ENCODE assay signal across 19 cellular contexts in the genomic region with DNA sequence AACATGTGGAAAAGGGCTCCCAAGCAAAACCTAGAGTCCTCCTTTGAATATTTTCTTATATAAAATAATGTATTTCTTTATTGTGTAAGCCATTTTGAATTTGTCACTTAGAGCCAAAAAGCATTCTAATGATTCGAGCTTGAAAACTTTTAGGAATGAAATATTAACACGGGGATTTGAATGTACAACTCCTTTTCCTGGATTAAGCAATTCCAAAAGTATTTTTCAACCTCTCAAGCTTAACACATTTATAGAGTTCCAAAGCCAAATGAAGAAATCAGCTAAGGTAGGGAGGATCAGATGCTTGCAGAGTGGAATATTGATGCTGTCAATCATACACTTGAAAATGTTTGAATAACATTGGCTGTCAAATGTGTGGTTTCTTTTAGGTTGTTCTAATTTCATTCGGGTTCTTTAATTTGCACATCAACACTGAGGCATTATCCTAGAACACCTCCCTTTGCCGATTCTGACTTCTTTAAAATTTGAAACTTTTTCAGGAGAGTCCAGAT.
"Had no signal": no experiment of that assay in that cellular context is flagged by ENCODE, and none has a peak within 500 bp of the region (broad histone marks: within the 10 kb centered on the region; RNA-seq: fewer than 3 reads in every experiment).

No MANE protein-coding gene starts in this region.

- ATAC-seq: sciatic nerve; stimulated activated memory B cell treated with anti-CD40 and anti-IgM and Interleukin-4, amounts not matched to agents 10 μg/mL and 1 μg/mL and 100 μg/mL, for 72 hours had no signal

- H3K9me3 Mint-ChIP-seq: activated CD4-positive, alpha-beta T cell treated with anti-CD3 and anti-CD28 coated beads, Interleukin-2, amount 10 ng/mL, durations not matched to agents 24 days and 14 days; activated CD8-positive, alpha-beta T cell treated with anti-CD3 and anti-CD28 coated beads for 36 hours; activated naive CD4-positive, alpha-beta T cell treated with anti-CD3 and anti-CD28 coated beads for 36 hours; activated T-helper 17 cell treated with anti-CD3 and anti-CD28 coated beads, Interleukin-2, amount 50 U/mL, for 72 hours; neural progenitor cell; stimulated activated memory B cell treated with anti-CD40 and anti-IgM and Interleukin-4, amounts not matched to agents 10 μg/mL and 1 μg/mL and 100 μg/mL, for 72 hours; type B pancreatic cell had no signal

- H3K4me3 Mint-ChIP-seq: activated CD4-positive, alpha-beta T cell treated with anti-CD3 and anti-CD28 coated beads, Interleukin-2, amount 10 ng/mL, durations not matched to agents 24 days and 14 days; activated CD8-positive, alpha-beta T cell treated with anti-CD3 and anti-CD28 coated beads for 36 hours; activated naive CD4-positive, alpha-beta T cell treated with anti-CD3 and anti-CD28 coated beads for 36 hours; activated T-helper 17 cell treated with anti-CD3 and anti-CD28 coated beads, Interleukin-2, amount 50 U/mL, for 72 hours; naive B cell; neural progenitor cell; stimulated activated memory B cell treated with anti-CD40 and anti-IgM and Interleukin-4, amounts not matched to agents 10 μg/mL and 1 μg/mL and 100 μg/mL, for 72 hours; type B pancreatic cell had no signal

- H3K36me3 Mint-ChIP-seq: naive B cell; neural progenitor cell; stimulated activated memory B cell treated with anti-CD40 and anti-IgM and Interleukin-4, amounts not matched to agents 10 μg/mL and 1 μg/mL and 100 μg/mL, for 72 hours; type B pancreatic cell had no signal

- H3K4me3 ChIP-seq: ascending aorta, esophagus muscularis mucosa, neural progenitor cell, prostate gland, spleen, testis had no signal

- H3K36me3 ChIP-seq: ascending aorta, esophagus muscularis mucosa, neural progenitor cell, prostate gland, spleen had no signal

- H3K4me2 ChIP-seq: neural progenitor cell had no signal

- H3K9ac ChIP-seq: neural progenitor cell had no signal

- H3K27ac Mint-ChIP-seq: activated CD4-positive, alpha-beta T cell treated with anti-CD3 and anti-CD28 coated beads, Interleukin-2, amount 10 ng/mL, durations not matched to agents 24 days and 14 days; activated CD8-positive, alpha-beta T cell treated with anti-CD3 and anti-CD28 coated beads for 36 hours; activated naive CD4-positive, alpha-beta T cell treated with anti-CD3 and anti-CD28 coated beads for 36 hours; activated T-helper 17 cell treated with anti-CD3 and anti-CD28 coated beads, Interleukin-2, amount 50 U/mL, for 72 hours; naive B cell; neural progenitor cell; stimulated activated memory B cell treated with anti-CD40 and anti-IgM and Interleukin-4, amounts not matched to agents 10 μg/mL and 1 μg/mL and 100 μg/mL, for 72 hours; type B pancreatic cell had no signal

- H3K9me3 ChIP-seq: ascending aorta, esophagus muscularis mucosa, prostate gland, spleen, testis had no signal

- DNase-seq: activated CD4-positive, alpha-beta T cell treated with anti-CD3 and anti-CD28 coated beads, Interleukin-2, amount 10 ng/mL, durations not matched to agents 24 days and 14 days; activated T-cell treated with anti-CD3 and anti-CD28 coated beads, Interleukin-2, amount 50 U/mL, for 1 hour; dermis blood vessel endothelial cell; effector memory CD4-positive, alpha-beta T cell; naive B cell; spleen; stimulated activated CD4-positive, alpha-beta T cell treated with anti-CD3 and anti-CD28 coated beads, Interleukin-4, amount 100 ng/mL, for 4 hours; T1000 had no signal

- H3K4me1 Mint-ChIP-seq: activated T-helper 17 cell treated with anti-CD3 and anti-CD28 coated beads, Interleukin-2, amount 50 U/mL, for 72 hours; naive B cell; stimulated activated memory B cell treated with anti-CD40 and anti-IgM and Interleukin-4, amounts not matched to agents 10 μg/mL and 1 μg/mL and 100 μg/mL, for 72 hours had no signal

- H2AFZ ChIP-seq: neural progenitor cell had no signal

- H3K27me3 ChIP-seq: ascending aorta, esophagus muscularis mucosa, neural progenitor cell, testis had no signal

- H3K4me1 ChIP-seq: ascending aorta, testis had no signal

- H3K27ac ChIP-seq: ascending aorta, esophagus muscularis mucosa, neural progenitor cell, prostate gland, testis had no signal
